Comparison of ENCODE assay signal across 32 cellular contexts in genomic region chr2:240876035-240876474, GRCh38. TPM values are rescaled to one million over a fixed set of nuclear protein-coding genes. Genes with fewer than 3 reads are reported as not detected.
"Had no signal": no experiment of that assay in that cellular context is flagged by ENCODE, and none has a peak within 500 bp of the region (broad histone marks: within the 10 kb centered on the region; RNA-seq: fewer than 3 reads in every experiment).

No MANE protein-coding gene starts in this region.

- FAIRE-seq: endothelial cell of umbilical vein, pancreas had no signal

- ATAC-seq: heart left ventricle; stimulated activated memory B cell treated with anti-CD40 and anti-IgM and Interleukin-4, amounts not matched to agents 10 μg/mL and 1 μg/mL and 100 μg/mL, for 72 hours; stimulated activated naive CD8-positive, alpha-beta T cell treated with anti-CD3 and anti-CD28 coated beads, Interleukin-15, amount 100 ng/mL, for 72 hours; WTC11 had no signal

- H3K4me1 ChIP-seq: heart left ventricle, left ventricle myocardium inferior, prostate gland, thyroid gland had no signal

- H3K27ac ChIP-seq: heart left ventricle, left ventricle myocardium inferior, pancreas, prostate gland, thyroid gland had no signal

- H3K4me3 ChIP-seq: heart left ventricle, left ventricle myocardium inferior, lung, pancreas, prostate gland, smooth muscle cell, thyroid gland had no signal

- H3K27me3 ChIP-seq: heart left ventricle, pancreas, thyroid gland had no signal

- H3K9me3 ChIP-seq: heart left ventricle, left ventricle myocardium inferior, pancreas, prostate gland, thyroid gland had no signal

- DNase-seq: activated CD4-positive, alpha-beta memory T cell treated with anti-CD3 and anti-CD28 coated beads, Interleukin-2, amount 10 ng/mL, durations not matched to agents 7 days and 5 days; activated CD4-positive, alpha-beta T cell treated with anti-CD3 and anti-CD28 coated beads for 1 hour; activated CD4-positive, alpha-beta T cell treated with anti-CD3 and anti-CD28 coated beads, Interleukin-2, amount 10 ng/mL, durations not matched to agents 7 days and 5 days; activated CD8-positive, alpha-beta memory T cell treated with anti-CD3 and anti-CD28 coated beads, Interleukin-2, amount 50 U/mL, for 48 hours; activated naive CD8-positive, alpha-beta T cell treated with anti-CD3 and anti-CD28 coated beads, Interleukin-2, amount 50 U/mL, for 24 hours; activated T-cell treated with anti-CD3 and anti-CD28 coated beads, Interleukin-2, amount 50 U/mL, for 24 hours; amygdala; caudate nucleus; kidney glomerular epithelial cell; left ventricle myocardium inferior; mesendoderm; retina; stimulated activated CD4-positive, alpha-beta T cell treated with anti-CD3 and anti-CD28 coated beads, Interleukin-1b, Interleukin-23, amount 100 ng/mL, for 48 hours; stimulated activated CD4-positive, alpha-beta T cell treated with anti-CD3 and anti-CD28 coated beads, Interleukin-4, amount 100 ng/mL, for 4 hours; stimulated activated CD8-positive, alpha-beta memory T cell treated with anti-CD3 and anti-CD28 coated beads, Interleukin-4, amount 100 ng/mL, for 48 hours; stimulated activated naive CD8-positive, alpha-beta T cell treated with anti-CD3 and anti-CD28 coated beads, Interleukin-15, amount 100 ng/mL, for 72 hours; SW 1271; T-helper 9 cell; thyroid gland had no signal

- H3K36me3 ChIP-seq: heart left ventricle, left ventricle myocardium inferior, pancreas, prostate gland, thyroid gland had no signal

RNA-seq across cellular contexts. Expression of gene AGXT, which starts 7.4 kb away (rescaled TPM):
- total RNA-seq: activated CD4-positive, alpha-beta memory T cell treated with anti-CD3 and anti-CD28 coated beads, Interleukin-2, amount 10 ng/mL, durations not matched to agents 7 days and 5 days; activated CD4-positive, alpha-beta T cell treated with anti-CD3 and anti-CD28 coated beads, Interleukin-2, amount 10 ng/mL, durations not matched to agents 7 days and 5 days; endothelial cell of umbilical vein; fibroblast of lung; fibroblast of villous mesenchyme; heart left ventricle; left ventricle myocardium inferior; mononuclear cell; prostate gland; smooth muscle cell; thyroid gland; urinary bladder had no signal
- polyA plus RNA-seq: endothelial cell of umbilical vein, esophagus, fibroblast of lung, smooth muscle cell had no signal

RNA-seq across cellular contexts. Expression of gene MAB21L4, which starts 19.9 kb away (rescaled TPM):
- total RNA-seq: activated CD4-positive, alpha-beta memory T cell treated with anti-CD3 and anti-CD28 coated beads, Interleukin-2, amount 10 ng/mL, durations not matched to agents 7 days and 5 days; activated CD4-positive, alpha-beta T cell treated with anti-CD3 and anti-CD28 coated beads, Interleukin-2, amount 10 ng/mL, durations not matched to agents 7 days and 5 days; endothelial cell of umbilical vein; fibroblast of lung; fibroblast of villous mesenchyme; left ventricle myocardium inferior; mononuclear cell; WTC11 had no signal
- polyA plus RNA-seq: endothelial cell of umbilical vein, fibroblast of lung had no signal

RNA-seq across cellular contexts. Expression of gene CROCC2, which starts 30.1 kb away (rescaled TPM):
- total RNA-seq: activated CD4-positive, alpha-beta memory T cell treated with anti-CD3 and anti-CD28 coated beads, Interleukin-2, amount 10 ng/mL, durations not matched to agents 7 days and 5 days; activated CD4-positive, alpha-beta T cell treated with anti-CD3 and anti-CD28 coated beads, Interleukin-2, amount 10 ng/mL, durations not matched to agents 7 days and 5 days; endothelial cell of umbilical vein; fibroblast of villous mesenchyme; heart left ventricle; left ventricle myocardium inferior; mononuclear cell; smooth muscle cell; thyroid gland; urinary bladder; WTC11 had no signal
- polyA plus RNA-seq: endothelial cell of umbilical vein, heart left ventricle, smooth muscle cell had no signal

RNA-seq across cellular contexts. Expression of gene KIF1A, which starts 56.0 kb away (rescaled TPM):
- total RNA-seq: fibroblast of lung, fibroblast of villous mesenchyme, mononuclear cell had no signal
